In genomic region chr17:2593846-2594656, GRCh38 we compare ENCODE assay signal across 8 cellular contexts. TPM values are rescaled to one million over a fixed set of nuclear protein-coding genes. Genes with fewer than 3 reads are reported as not detected.
A peak's percentile ranks its signal among the peaks of the same experiment; 100 is the strongest.
DNase-seq lines count a peak whose midpoint lies in the region; ATAC-seq lines count a peak whose summit lies in the region.

No MANE protein-coding gene starts in this region.

- peak; percentile 40 for ATAC-seq in HG02981 (IDR thresholded peaks at IDR 0.05; ENCODE audit: unreplicated experiment)

- DNase-seq in NCI-H2081 (lab: John Stamatoyannopoulos, UW) (peak; percentile 76 to 80), NCI-H2081 treated with DMSO at 0.1 percent for 48 hours (lab: John Stamatoyannopoulos, UW) (no peak), NCI-H2227 treated with DMSO at 0.1 percent for 48 hours (lab: John Stamatoyannopoulos, UW) (peak; percentile 45), cerebellum (ENCODE audit: low spot score) (peak; percentile 74), kidney tubule cell (ENCODE audit: low spot score) (peak; percentile 72)
- peak; percentile 68 to 79 for DNase-seq in activated CD4-positive, alpha-beta T cell treated with anti-CD3 and anti-CD28 coated beads for 24 hours (ENCODE audit: low read depth in 2 of 2)
- peak; percentile 62 to 78 (median 74) for DNase-seq in stimulated activated CD4-positive, alpha-beta T cell treated with anti-CD3 and anti-CD28 coated beads, Interleukin-1b, Interleukin-23, amount 100 ng/mL, for 24 hours (ENCODE audit: low read depth in 4 of 4, low spot score in 1 of 4)

RNA-seq across cellular contexts. Expression of gene PAFAH1B1, which starts 0.6 kb away (rescaled TPM):
- total RNA-seq in cerebellum, result 302 TPM
